In the genomic region with DNA sequence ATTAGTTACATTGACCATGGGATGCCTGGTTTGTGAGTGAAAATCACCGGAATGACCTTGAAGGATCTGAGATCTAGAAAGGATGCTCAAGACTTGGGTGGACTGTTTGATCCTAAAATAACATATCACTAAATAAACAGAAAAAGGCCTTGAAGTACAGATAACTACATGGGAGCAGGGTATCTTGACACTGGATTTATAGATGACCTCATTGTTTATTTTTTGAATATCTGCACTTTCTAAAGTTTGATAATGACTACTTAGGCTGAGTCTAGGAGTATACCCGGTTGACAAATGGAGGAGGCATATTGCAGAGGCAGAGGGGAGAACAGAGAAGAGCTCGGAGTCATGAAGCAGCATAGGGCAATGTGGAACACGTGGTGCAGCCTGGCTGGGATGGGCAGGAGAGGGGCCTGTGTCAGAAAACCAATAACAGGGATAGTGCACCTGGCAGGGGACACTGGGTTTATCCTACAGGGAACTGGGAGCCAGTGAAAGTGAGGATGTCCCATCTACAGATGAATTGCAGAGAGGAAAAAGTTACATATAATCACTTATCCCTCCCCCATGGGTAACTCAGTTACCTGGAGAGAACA, we compare ENCODE assay signal across 16 cellular contexts.
"Had no signal": no experiment of that assay in that cellular context is flagged by ENCODE, and none has a peak within 500 bp of the region (broad histone marks: within the 10 kb centered on the region; RNA-seq: fewer than 3 reads in every experiment).

No MANE protein-coding gene starts in this region.

- H3K27ac ChIP-seq: esophagus squamous epithelium, gastroesophageal sphincter, sigmoid colon, skin epidermis had no signal

- H3K27me3 ChIP-seq: esophagus squamous epithelium, gastroesophageal sphincter, sigmoid colon had no signal

- H3K9me3 Mint-ChIP-seq: central memory CD8-positive, alpha-beta T cell; naive B cell; nephron had no signal

- H3K9me3 ChIP-seq: esophagus squamous epithelium, gastroesophageal sphincter, sigmoid colon had no signal

- DNase-seq: cortex of kidney; effector memory CD4-positive, alpha-beta T cell; esophagus squamous epithelium; foreskin fibroblast; glutamatergic neuron; kidney glomerular epithelial cell; naive B cell; sigmoid colon; stimulated activated CD4-positive, alpha-beta T cell treated with anti-CD3 and anti-CD28 coated beads, Interleukin-2, amount 100 ng/mL, for 24 hours; stimulated activated CD4-positive, alpha-beta T cell treated with anti-CD3 and anti-CD28 coated beads, Interleukin-4, amount 100 ng/mL, for 4 hours; stimulated activated naive CD4-positive, alpha-beta T cell treated with Interleukin-2 at 50 U/mL for 16 hours; trophoblast cell had no signal

- H3K4me3 Mint-ChIP-seq: central memory CD8-positive, alpha-beta T cell; naive B cell; nephron had no signal

- H3K4me3 ChIP-seq: esophagus squamous epithelium, gastroesophageal sphincter, sigmoid colon, skin epidermis had no signal

- H3K27me3 Mint-ChIP-seq: central memory CD8-positive, alpha-beta T cell; naive B cell had no signal

- H3K36me3 ChIP-seq: sigmoid colon had no signal

- H3K4me1 Mint-ChIP-seq: central memory CD8-positive, alpha-beta T cell; naive B cell had no signal

- ATAC-seq: gastroesophageal sphincter had no signal
